25 cellular contexts compared by ENCODE assay signal in the genomic region with DNA sequence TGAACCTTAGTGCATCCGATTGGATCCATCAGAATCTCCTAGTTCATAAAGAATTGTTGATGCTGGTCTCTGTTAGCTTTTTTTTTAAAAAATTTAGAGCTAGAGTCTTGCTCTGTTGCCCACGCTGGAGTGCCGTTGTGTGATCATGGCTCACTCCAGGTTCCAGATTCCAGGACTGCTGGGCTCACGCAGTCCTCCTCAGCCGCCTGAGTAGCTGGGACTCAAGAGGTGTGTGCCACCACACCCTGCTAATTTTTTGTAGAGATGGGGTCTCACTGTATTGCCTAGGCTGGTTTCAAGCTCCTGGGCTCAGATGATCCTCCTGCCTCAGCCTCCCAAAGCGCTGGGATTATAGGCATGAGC. TPM values are rescaled to one million over a fixed set of nuclear protein-coding genes. Genes with fewer than 3 reads are reported as not detected.
DNase-seq lines count a peak whose midpoint lies in the region; ATAC-seq and TF ChIP-seq lines count a peak whose summit lies in the region.
"Had no signal": no experiment of that assay in that cellular context is flagged by ENCODE, and none has a peak within 500 bp of the region (broad histone marks: within the 10 kb centered on the region; RNA-seq: fewer than 3 reads in every experiment).

No MANE protein-coding gene starts in this region.

- H3K4me1 Mint-ChIP-seq in activated CD4-positive, alpha-beta T cell treated with anti-CD3 and anti-CD28 coated beads, Interleukin-2, amount 10 ng/mL, durations not matched to agents 7 days and 5 days, result peaks cover 5% of the 10 kb centered on the region
- H3K4me1 Mint-ChIP-seq in GM23338 (no peaks in the 10 kb centered on the region), mesothelial cell of epicardium (peaks cover 13% of the 10 kb centered on the region)
- peaks cover 4% of the 10 kb centered on the region for H3K4me1 Mint-ChIP-seq in activated T-cell treated with anti-CD3 and anti-CD28 coated beads, Interleukin-2, amount 50 U/mL, for 24 hours (ENCODE audit: low read depth)

- H3K4me3 ChIP-seq in GM23338, result no peak overlapping the region
- H3K4me3 ChIP-seq in mammary epithelial cell (replicated peaks in 1 of 3; ENCODE audit: insufficient read depth in 1 of 3, low read depth in 2 of 3, low read length in 3 of 3), result no peak overlapping the region
- no peak overlapping the region for H3K4me3 ChIP-seq in smooth muscle cell
- H3K4me3 ChIP-seq: GM12878 had no signal

- H2AFZ ChIP-seq in GM23338 (no peak overlapping the region), mammary epithelial cell (ENCODE audit: low read depth, low read length) (no peak overlapping the region), smooth muscle cell (ENCODE audit: low read depth) (no peak overlapping the region)

- peaks cover 11% of the 10 kb centered on the region for H4K20me1 ChIP-seq in GM23338 (replicated peaks; ENCODE audit: insufficient read depth)
- no peaks in the 10 kb centered on the region for H4K20me1 ChIP-seq in mammary epithelial cell (ENCODE audit: insufficient read depth, low read length)
- H4K20me1 ChIP-seq in smooth muscle cell (ENCODE audit: low read depth), result peaks cover 89% of the 10 kb centered on the region

- CTCF ChIA-PET in activated CD4-positive, alpha-beta T cell treated with anti-CD3 and anti-CD28 coated beads, Interleukin-2, amount 10 ng/mL, durations not matched to agents 7 days and 5 days (lab: Charles Lee), result interaction anchor here (0.6 to 2.3 kb wide), 4 partner anchors 18 to 324 kb away, joined by 3 to 7 read pairs (median 4); no protein-coding TSS in a partner anchor
- CTCF ChIA-PET in mammary epithelial cell (lab: Charles Lee; ENCODE audit: low non-redundant PET), result no interaction called here

- peak overlapping the region; percentile 25 for H3K27ac Mint-ChIP-seq in activated CD4-positive, alpha-beta T cell treated with anti-CD3 and anti-CD28 coated beads, Interleukin-2, amount 10 ng/mL, durations not matched to agents 7 days and 5 days
- H3K27ac Mint-ChIP-seq in GM23338, result no peak overlapping the region
- H3K27ac Mint-ChIP-seq in mesothelial cell of epicardium, result no peak overlapping the region
- H3K27ac Mint-ChIP-seq in activated T-cell treated with anti-CD3 and anti-CD28 coated beads, Interleukin-2, amount 50 U/mL, for 24 hours, result no peak overlapping the region

- H3K36me3 Mint-ChIP-seq in activated CD4-positive, alpha-beta T cell treated with anti-CD3 and anti-CD28 coated beads, Interleukin-2, amount 10 ng/mL, durations not matched to agents 7 days and 5 days (ENCODE audit: low read depth), result peaks cover 46% of the 10 kb centered on the region
- H3K36me3 Mint-ChIP-seq in GM23338 (ENCODE audit: low read depth), result peaks cover 53% of the 10 kb centered on the region
- peaks cover 26% of the 10 kb centered on the region for H3K36me3 Mint-ChIP-seq in mesothelial cell of epicardium
- peaks cover 72% of the 10 kb centered on the region for H3K36me3 Mint-ChIP-seq in activated T-cell treated with anti-CD3 and anti-CD28 coated beads, Interleukin-2, amount 50 U/mL, for 24 hours (ENCODE audit: low read depth)

- in situ Hi-C loops in mammary epithelial cell (cut with MboI; ENCODE audit: low sequenced_read_pairs in 2 of 2), result no loop called here

- 23% methylated on average over 6 of the region's 6 CpGs for WGBS in mammary epithelial cell (ENCODE audit: low coverage, missing lambda C conversion rate)
- WGBS in smooth muscle cell (ENCODE audit: low lambda C conversion rate), result 83% methylated on average over 6 of the region's 6 CpGs

- dilution Hi-C loops in mammary epithelial cell (cut with HindIII; ENCODE audit: low sequenced_read_pairs), result no loop called here

- no peaks in the 10 kb centered on the region for H3K27me3 Mint-ChIP-seq in activated CD4-positive, alpha-beta T cell treated with anti-CD3 and anti-CD28 coated beads, Interleukin-2, amount 10 ng/mL, durations not matched to agents 7 days and 5 days
- H3K27me3 Mint-ChIP-seq in GM23338 (ENCODE audit: insufficient read depth, low read depth, poor library complexity), result no peaks in the 10 kb centered on the region
- H3K27me3 Mint-ChIP-seq in mesothelial cell of epicardium (ENCODE audit: low read depth), result no peaks in the 10 kb centered on the region
- no peaks in the 10 kb centered on the region for H3K27me3 Mint-ChIP-seq in activated T-cell treated with anti-CD3 and anti-CD28 coated beads, Interleukin-2, amount 50 U/mL, for 24 hours
- H3K27me3 Mint-ChIP-seq: CD4-positive, alpha-beta memory T cell had no signal

- no peak for DNase-seq in activated CD4-positive, alpha-beta T cell treated with anti-CD3 and anti-CD28 coated beads, Interleukin-2, amount 10 ng/mL, durations not matched to agents 7 days and 5 days
- DNase-seq in activated CD4-positive, alpha-beta T cell treated with anti-CD3 and anti-CD28 coated beads for 1 hour, result no peak
- DNase-seq in GM23338 (ENCODE audit: low spot score) (no peak), mammary epithelial cell (no peak), smooth muscle cell (lab: John Stamatoyannopoulos, UW; ENCODE audit: unreplicated experiment) (no peak), mesothelial cell of epicardium (ENCODE audit: low spot score in 2 of 2, unreplicated experiment in 2 of 2) (no peak)
- DNase-seq in stimulated activated naive CD8-positive, alpha-beta T cell treated with anti-CD3 and anti-CD28 coated beads, Interleukin-15, Interleukin-2, amounts not matched to agents 100 U/mL and 50 U/mL, for 24 hours, result no peak
- DNase-seq in activated T-cell treated with anti-CD3 and anti-CD28 coated beads, Interleukin-2, amount 50 U/mL, for 24 hours, result no peak
- DNase-seq: 8988T; CD4-positive, alpha-beta memory T cell; COR-L47; EL; GDM1; HCEC 1CT; IMR-90; KG1; MV-4-11; NCI-H146; NCI-H1930; NCI-H446 treated with DMSO at 0.1 percent for 48 hours; NCI-H82; RPMI8226; SK-N-SH; SW 1271 had no signal

- H3K9me3 Mint-ChIP-seq in activated CD4-positive, alpha-beta T cell treated with anti-CD3 and anti-CD28 coated beads, Interleukin-2, amount 10 ng/mL, durations not matched to agents 7 days and 5 days, result no peaks in the 10 kb centered on the region
- H3K9me3 Mint-ChIP-seq in GM23338, result no peaks in the 10 kb centered on the region; the same call in 2 of the 3 replicates
- no peaks in the 10 kb centered on the region for H3K9me3 Mint-ChIP-seq in mesothelial cell of epicardium
- H3K9me3 Mint-ChIP-seq in activated T-cell treated with anti-CD3 and anti-CD28 coated beads, Interleukin-2, amount 50 U/mL, for 24 hours, result no peaks in the 10 kb centered on the region
- H3K9me3 Mint-ChIP-seq: CD4-positive, alpha-beta memory T cell had no signal

- peaks cover 50% of the 10 kb centered on the region for H3K79me2 ChIP-seq in GM23338 (replicated peaks; ENCODE audit: insufficient read depth)
- peaks cover 78% of the 10 kb centered on the region for H3K79me2 ChIP-seq in mammary epithelial cell (ENCODE audit: insufficient read depth, low read length)
- peaks cover 71% of the 10 kb centered on the region for H3K79me2 ChIP-seq in smooth muscle cell (ENCODE audit: low read depth)

- POLR2A ChIA-PET in activated CD4-positive, alpha-beta T cell treated with anti-CD3 and anti-CD28 coated beads, Interleukin-2, amount 10 ng/mL, durations not matched to agents 7 days and 5 days (lab: Charles Lee), result no interaction called here

- H3K9ac ChIP-seq in mammary epithelial cell (ENCODE audit: insufficient read depth, low read length) (peak overlapping the region; percentile 52), smooth muscle cell (ENCODE audit: low read depth) (no peak overlapping the region)
- H3K9ac ChIP-seq: SK-N-SH had no signal

- TF ChIP-seq CTCF in GM23338 (conservative IDR thresholded peaks at IDR 0.05; ENCODE audit: low read depth in 2 of 2) (no peak), mammary epithelial cell (conservative IDR thresholded peaks at IDR 0.05 in 1 of 2, IDR thresholded peaks at IDR 0.05 in 1 of 2; ENCODE audit: extremely low read depth in 1 of 2, insufficient read depth in 1 of 2, low read depth in 1 of 2, low read length in 2 of 2) (no peak), smooth muscle cell (IDR thresholded peaks at IDR 0.05; ENCODE audit: borderline replicate concordance, insufficient read depth, poor library complexity, severe bottlenecking) (no peak), mesothelial cell of epicardium (IDR thresholded peaks at IDR 0.05; ENCODE audit: unreplicated experiment) (no peak)

- no TSS peak for BruUV-seq in mammary epithelial cell (replicated peaks; lab: Mats Ljungman, UMichigan)

- H3K27ac ChIP-seq in GM23338 (ENCODE audit: low read depth), result 0 out of 2 replicates have a peak overlapping the region, but pooled peaks have one; percentile 69
- H3K27ac ChIP-seq in mammary epithelial cell (ENCODE audit: insufficient read depth, low read depth, low read length), result peak overlapping the region; percentile 56
- peak overlapping the region; percentile 6 for H3K27ac ChIP-seq in smooth muscle cell (ENCODE audit: low read depth)

- H3K4me2 ChIP-seq in GM23338 (no peak overlapping the region), mammary epithelial cell (ENCODE audit: insufficient read depth, low read depth, low read length) (peak overlapping the region; percentile 70), smooth muscle cell (no peak overlapping the region)
- H3K4me2 ChIP-seq: SK-N-SH had no signal

- intact Hi-C loops in mammary epithelial cell (cut with micrococcal nuclease), result loop anchor here (2.0 to 10.0 kb wide), 2 partner anchors 39 to 93 kb away; no protein-coding TSS in a partner anchor

- H3K9me3 ChIP-seq in mammary epithelial cell (replicated peaks; ENCODE audit: insufficient read depth, low read length) (no peaks in the 10 kb centered on the region), smooth muscle cell (replicated peaks; ENCODE audit: low read depth) (no peaks in the 10 kb centered on the region)
- H3K9me3 ChIP-seq: SK-N-SH had no signal

- peaks cover 10% of the 10 kb centered on the region; the same call in 1 of the 2 replicates for H3K36me3 ChIP-seq in GM23338 (ENCODE audit: insufficient read depth)
- H3K36me3 ChIP-seq in mammary epithelial cell (ENCODE audit: insufficient read depth, low read length), result peaks cover 24% of the 10 kb centered on the region
- no peaks in the 10 kb centered on the region for H3K36me3 ChIP-seq in smooth muscle cell (ENCODE audit: low read depth)

- no peaks in the 10 kb centered on the region for H3K4me1 ChIP-seq in GM23338 (ENCODE audit: insufficient read depth)
- H3K4me1 ChIP-seq in mammary epithelial cell (ENCODE audit: insufficient read depth, low read length), result peaks cover 16% of the 10 kb centered on the region
- H3K4me1 ChIP-seq in smooth muscle cell (ENCODE audit: low read depth), result no peaks in the 10 kb centered on the region

- H3F3A ChIP-seq in GM23338 (replicated peaks; ENCODE audit: low read depth), result peaks cover 14% of the 10 kb centered on the region
- H3F3A ChIP-seq in smooth muscle cell (ENCODE audit: low read depth), result no peaks in the 10 kb centered on the region

- H3K9me2 ChIP-seq in GM23338 (ENCODE audit: insufficient read depth), result no peaks in the 10 kb centered on the region
- H3K9me2 ChIP-seq: SK-N-SH had no signal

- no peaks in the 10 kb centered on the region for H3K27me3 ChIP-seq in GM23338 (ENCODE audit: insufficient read depth)
- no peaks in the 10 kb centered on the region for H3K27me3 ChIP-seq in mammary epithelial cell (ENCODE audit: insufficient read depth, low read length)
- no peaks in the 10 kb centered on the region for H3K27me3 ChIP-seq in smooth muscle cell (ENCODE audit: low read depth)

- ATAC-seq in GM23338, result no peak
- no peak for ATAC-seq in stimulated activated naive CD8-positive, alpha-beta T cell treated with anti-CD3 and anti-CD28 coated beads, Interleukin-15, Interleukin-2, amounts not matched to agents 100 U/mL and 50 U/mL, for 24 hours
- ATAC-seq: GM12878 had no signal

- no peak overlapping the region for H3K4me3 Mint-ChIP-seq in activated CD4-positive, alpha-beta T cell treated with anti-CD3 and anti-CD28 coated beads, Interleukin-2, amount 10 ng/mL, durations not matched to agents 7 days and 5 days
- H3K4me3 Mint-ChIP-seq in GM23338, result no peak overlapping the region
- H3K4me3 Mint-ChIP-seq in mesothelial cell of epicardium, result no peak overlapping the region
- H3K4me3 Mint-ChIP-seq in activated T-cell treated with anti-CD3 and anti-CD28 coated beads, Interleukin-2, amount 50 U/mL, for 24 hours, result no peak overlapping the region
- H3K4me3 Mint-ChIP-seq: CD4-positive, alpha-beta memory T cell had no signal

RNA-seq across cellular contexts. Expression of gene TCF25, which starts 8.0 kb away (rescaled TPM):
- 100 to 1,000 TPM; 148 to 168 TPM for total RNA-seq in activated CD4-positive, alpha-beta T cell treated with anti-CD3 and anti-CD28 coated beads, Interleukin-2, amount 10 ng/mL, durations not matched to agents 7 days and 5 days
- total RNA-seq in GM23338 (2014; rRNA removed; shearing (Covaris generic)), result 95.4 and 96.4 TPM in 2 replicates
- polyA plus RNA-seq in GM23338 (2016; fragmentation: Nextera tagmentation; extraction: Ambion mirVana) (143 and 149 TPM in 2 replicates), mammary epithelial cell (102 TPM), smooth muscle cell (174 and 272 TPM in 2 replicates)
- total RNA-seq in mammary epithelial cell (100 to 1,000 TPM; 164 to 188 TPM), smooth muscle cell (69.7 and 99.8 TPM in 2 replicates), mesothelial cell of epicardium (304 to 323 TPM (median 313 TPM) in 3 replicates)
- 70.6 TPM for polyA minus RNA-seq in mammary epithelial cell

RNA-seq across cellular contexts. Expression of gene MC1R, which starts 37.3 kb away (rescaled TPM):
- total RNA-seq in activated CD4-positive, alpha-beta T cell treated with anti-CD3 and anti-CD28 coated beads, Interleukin-2, amount 10 ng/mL, durations not matched to agents 7 days and 5 days, result 1 to 10 TPM; 5.0 to 6.6 TPM
- total RNA-seq in GM23338 (2014; rRNA removed; shearing (Covaris generic)), result 2.9 and 4.3 TPM in 2 replicates
- polyA plus RNA-seq in GM23338 (2016; fragmentation: Nextera tagmentation; extraction: Ambion mirVana) (0.74 and 0.97 TPM in 2 replicates), mammary epithelial cell (1.7 TPM), smooth muscle cell (16.7 and 16.8 TPM in 2 replicates)
- total RNA-seq in mammary epithelial cell (1 to 10 TPM; 1.7 to 6.8 TPM), smooth muscle cell (12.4 and 14.5 TPM in 2 replicates), mesothelial cell of epicardium (6.7 to 7.5 TPM (median 7.5 TPM) in 3 replicates)
- not detected for polyA minus RNA-seq in mammary epithelial cell

RNA-seq across cellular contexts. Expression of gene TUBB3, which starts 41.8 kb away (rescaled TPM):
- total RNA-seq in activated CD4-positive, alpha-beta T cell treated with anti-CD3 and anti-CD28 coated beads, Interleukin-2, amount 10 ng/mL, durations not matched to agents 7 days and 5 days, result 1 to 10 TPM; 1.1 to 1.6 TPM
- total RNA-seq in GM23338 (2014; rRNA removed; shearing (Covaris generic)), result 431 and 443 TPM in 2 replicates
- 139 and 149 TPM in 2 replicates for polyA plus RNA-seq in GM23338 (2016; fragmentation: Nextera tagmentation; extraction: Ambion mirVana)
- 100 to 1,000 TPM in 1 of 2 donors, 10 to 100 TPM in 1; 99.5 to 103 TPM for total RNA-seq in mammary epithelial cell
- 110 TPM for polyA plus RNA-seq in mammary epithelial cell
- polyA minus RNA-seq in mammary epithelial cell, result 135 TPM
- 213 and 234 TPM in 2 replicates for total RNA-seq in smooth muscle cell
- polyA plus RNA-seq in smooth muscle cell, result 198 and 303 TPM in 2 replicates
- total RNA-seq in mesothelial cell of epicardium, result 24.5 to 26.4 TPM (median 24.7 TPM) in 3 replicates
- polyA plus RNA-seq: CD4-positive, alpha-beta memory T cell had no signal

RNA-seq across cellular contexts. Expression of gene SPIRE2, which starts 53.1 kb away (rescaled TPM):
- total RNA-seq in activated CD4-positive, alpha-beta T cell treated with anti-CD3 and anti-CD28 coated beads, Interleukin-2, amount 10 ng/mL, durations not matched to agents 7 days and 5 days, result 1 to 10 TPM; 1.1 to 1.8 TPM
- 10.1 and 15.2 TPM in 2 replicates for total RNA-seq in GM23338 (2014; rRNA removed; shearing (Covaris generic))
- polyA plus RNA-seq in GM23338 (2016; fragmentation: Nextera tagmentation; extraction: Ambion mirVana) (5.0 and 6.5 TPM in 2 replicates), mammary epithelial cell (2.2 TPM), smooth muscle cell (1.1 and 2.2 TPM in 2 replicates)
- total RNA-seq in mammary epithelial cell (1 to 10 TPM; 1.7 to 7.1 TPM), smooth muscle cell (1.1 and 1.4 TPM in 2 replicates), mesothelial cell of epicardium (4.9 to 6.8 TPM (median 5.5 TPM) in 3 replicates)
- 5.1 TPM for polyA minus RNA-seq in mammary epithelial cell

Comparison
In these comparisons a context has a peak if more than half of its experiments do, and no peak if none do; other contexts are left out.
1. H3K27ac ChIP-seq: peak in every context shown above with its lines; median percentile 69 in GM23338; 56 in mammary epithelial cell; 6 in smooth muscle cell.